Comparison of ENCODE assay signal across 8 cellular contexts in genomic region chr17:7704601-7705268, GRCh38. TPM values are rescaled to one million over a fixed set of nuclear protein-coding genes. Genes with fewer than 3 reads are reported as not detected.
DNase-seq lines count a peak whose midpoint lies in the region; ATAC-seq and TF ChIP-seq lines count a peak whose summit lies in the region.

A gene with protein sequence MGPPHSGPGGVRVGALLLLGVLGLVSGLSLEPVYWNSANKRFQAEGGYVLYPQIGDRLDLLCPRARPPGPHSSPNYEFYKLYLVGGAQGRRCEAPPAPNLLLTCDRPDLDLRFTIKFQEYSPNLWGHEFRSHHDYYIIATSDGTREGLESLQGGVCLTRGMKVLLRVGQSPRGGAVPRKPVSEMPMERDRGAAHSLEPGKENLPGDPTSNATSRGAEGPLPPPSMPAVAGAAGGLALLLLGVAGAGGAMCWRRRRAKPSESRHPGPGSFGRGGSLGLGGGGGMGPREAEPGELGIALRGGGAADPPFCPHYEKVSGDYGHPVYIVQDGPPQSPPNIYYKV (plus strand): TSS chr17:7705202. CDS start chr17:7705599, 397 bp downstream.

- peaks cover 12% of the 10 kb centered on the region for H3K36me3 ChIP-seq in effector memory CD4-positive, alpha-beta T cell (ENCODE audit: control insufficient read depth, insufficient read depth, low read length)

- H3K27ac ChIP-seq in effector memory CD4-positive, alpha-beta T cell (ENCODE audit: insufficient read depth, low read length, poor library complexity, severe bottlenecking), result no peak within 1 kb of the TSS

- H3K36me3 Mint-ChIP-seq in T-helper 2 cell treated with Interferon-gamma antibody and Interleukin-4, amounts not matched to agents 5 μg/mL and 100 μg/mL, for 36 hours (ENCODE audit: low read depth), result peaks cover 15% of the 10 kb centered on the region
- peaks cover 11 to 43% of the 10 kb centered on the region in 2 donors for H3K36me3 Mint-ChIP-seq in naive B cell

- TF ChIP-seq CTCF in GM10266 (IDR thresholded peaks at IDR 0.05; ENCODE audit: control insufficient read depth, insufficient read depth, low read depth, missing control alignments), result no peak

- ATAC-seq in naive B cell (ENCODE audit: low read depth in 2 of 2), result peak; percentile 39 to 41
- ATAC-seq in HG02623 (IDR thresholded peaks at IDR 0.05; ENCODE audit: unreplicated experiment), result no peak
- ATAC-seq in HG02678 (IDR thresholded peaks at IDR 0.05; ENCODE audit: unreplicated experiment), result no peak

- peaks cover 10% of the 10 kb centered on the region for H3K4me1 Mint-ChIP-seq in T-helper 2 cell treated with Interferon-gamma antibody and Interleukin-4, amounts not matched to agents 5 μg/mL and 100 μg/mL, for 36 hours (ENCODE audit: low read depth)
- H3K4me1 Mint-ChIP-seq in naive B cell, result peaks cover 22 to 23% (median 23%) of the 10 kb centered on the region in 3 donors

- no peak within 1 kb of the TSS for H3K27ac Mint-ChIP-seq in T-helper 2 cell treated with Interferon-gamma antibody and Interleukin-4, amounts not matched to agents 5 μg/mL and 100 μg/mL, for 36 hours
- peak within 1 kb of the TSS in 4 of 6 donors; percentile 29 to 95 (median 80) for H3K27ac Mint-ChIP-seq in naive B cell

- H3K27me3 ChIP-seq in effector memory CD4-positive, alpha-beta T cell (replicated peaks; ENCODE audit: control insufficient read depth, insufficient read depth, low read length, poor library complexity, severe bottlenecking), result peaks cover 27% of the 10 kb centered on the region

- H3K4me3 Mint-ChIP-seq in T-helper 2 cell treated with Interferon-gamma antibody and Interleukin-4, amounts not matched to agents 5 μg/mL and 100 μg/mL, for 36 hours, result peak within 1 kb of the TSS; percentile 54
- H3K4me3 Mint-ChIP-seq in naive B cell, result peak within 1 kb of the TSS in 7 of 8 donors; percentile 72 to 87 (median 77)

- H3K9me3 Mint-ChIP-seq in T-helper 2 cell treated with Interferon-gamma antibody and Interleukin-4, amounts not matched to agents 5 μg/mL and 100 μg/mL, for 36 hours, result no peaks in the 10 kb centered on the region
- H3K9me3 Mint-ChIP-seq in naive B cell, result peaks cover 0 to 1% (median 0%) of the 10 kb centered on the region in 7 donors

- H3K4me1 ChIP-seq in effector memory CD4-positive, alpha-beta T cell (ENCODE audit: control insufficient read depth, insufficient read depth, low read length, poor library complexity, severe bottlenecking), result peaks cover 10% of the 10 kb centered on the region

- DNase-seq in T-helper 2 cell treated with Interferon-gamma antibody and Interleukin-4, amounts not matched to agents 5 μg/mL and 100 μg/mL, for 36 hours (ENCODE audit: low spot score), result no peak
- DNase-seq in T-helper 2 cell (no peak), NCI-H748 treated with DMSO at 0.1 percent for 48 hours (lab: John Stamatoyannopoulos, UW) (peak; percentile 57), naive B cell (no peak), GM10266 (ENCODE audit: extremely low spot score) (no peak)
- DNase-seq in effector memory CD4-positive, alpha-beta T cell, result no peak

- H3K9me3 ChIP-seq in effector memory CD4-positive, alpha-beta T cell (ENCODE audit: control insufficient read depth, low read length), result no peaks in the 10 kb centered on the region

- H3K4me3 ChIP-seq in effector memory CD4-positive, alpha-beta T cell (ENCODE audit: insufficient read depth, low read depth, low read length, poor library complexity, severe bottlenecking), result peak within 1 kb of the TSS; percentile 32

- H3K27me3 Mint-ChIP-seq in T-helper 2 cell treated with Interferon-gamma antibody and Interleukin-4, amounts not matched to agents 5 μg/mL and 100 μg/mL, for 36 hours (ENCODE audit: low read depth), result peaks cover 39% of the 10 kb centered on the region
- peaks cover 40 to 74% (median 69%) of the 10 kb centered on the region in 3 donors for H3K27me3 Mint-ChIP-seq in naive B cell

RNA-seq across cellular contexts. Expression of the gene that starts here (rescaled TPM):
- not detected for polyA plus RNA-seq in naive B cell (ENCODE audit: low read depth in 6 of 6)

Comparison
In these comparisons a context has a peak if more than half of its experiments do, and no peak if none do; other contexts are left out.
1. Peak in ATAC-seq in naive B cell; RNA of the gene not detected or under 1 TPM.